ENCODE assay signal across 21 cellular contexts in the genomic region with DNA sequence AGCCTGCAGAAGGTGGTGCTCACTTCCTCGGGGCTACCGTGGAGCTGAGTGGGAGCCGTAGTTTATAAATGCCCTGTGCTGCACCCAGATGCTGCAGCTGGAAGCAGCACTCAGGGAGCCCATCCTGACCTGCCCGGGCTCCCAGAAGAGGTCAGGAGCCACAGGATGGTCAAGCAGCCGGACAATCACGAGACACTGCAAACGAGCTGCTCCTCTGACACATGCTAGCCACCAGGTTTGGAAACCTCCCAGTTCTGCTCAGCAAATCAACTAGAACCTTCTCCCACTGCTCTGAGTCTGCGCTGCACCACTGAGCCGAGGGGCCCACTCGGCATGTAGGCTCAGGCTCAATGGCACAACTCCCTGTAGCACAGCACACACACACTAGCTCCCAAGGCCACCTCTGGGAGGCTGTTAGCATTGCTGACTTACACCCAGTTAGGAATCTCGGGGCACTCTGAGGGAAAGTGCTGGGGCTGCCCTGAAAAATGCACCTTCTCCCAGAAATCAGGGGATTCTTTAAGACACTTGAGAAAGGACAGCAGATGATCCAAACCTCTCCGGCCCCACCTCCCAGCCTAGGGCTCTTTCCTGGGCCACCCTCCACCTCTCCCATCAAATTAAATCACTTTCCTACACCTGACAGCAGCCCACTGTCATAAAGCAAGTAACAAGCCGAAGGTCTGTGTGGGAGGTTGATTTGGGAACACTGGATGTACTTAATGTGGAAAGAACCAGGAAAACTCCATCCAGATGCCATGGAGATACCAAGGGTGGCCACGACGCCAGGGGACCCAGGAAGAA. TPM values are rescaled to one million over a fixed set of nuclear protein-coding genes. Genes with fewer than 3 reads are reported as not detected.
DNase-seq lines count a peak whose midpoint lies in the region; ATAC-seq and TF ChIP-seq lines count a peak whose summit lies in the region.
"Had no signal": no experiment of that assay in that cellular context is flagged by ENCODE, and none has a peak within 500 bp of the region (broad histone marks: within the 10 kb centered on the region; RNA-seq: fewer than 3 reads in every experiment).

No MANE protein-coding gene starts in this region.

- H3K79me2 ChIP-seq in Loucy (ENCODE audit: insufficient read depth, low read length): peaks cover 72% of the 10 kb centered on the region
- peaks cover 1% of the 10 kb centered on the region for H3K79me2 ChIP-seq in trophoblast cell (ENCODE audit: control insufficient read depth, insufficient read depth, low read length, poor library complexity)
- H3K79me2 ChIP-seq in mesendoderm (ENCODE audit: control insufficient read depth, insufficient read depth, low read length): peaks cover 28% of the 10 kb centered on the region

- H3K4me3 Mint-ChIP-seq in T-helper 2 cell treated with Interferon-gamma antibody and Interleukin-4, amounts not matched to agents 5 μg/mL and 100 μg/mL, for 36 hours: peak overlapping the region; percentile 48

- peak overlapping the region; percentile 69 for H3K9ac ChIP-seq in Loucy (ENCODE audit: low read depth, low read length, poor library complexity, severe bottlenecking)
- H3K9ac ChIP-seq in trophoblast cell (ENCODE audit: low read length): no peak overlapping the region
- no peak overlapping the region for H3K9ac ChIP-seq in mesendoderm (ENCODE audit: low read length)
- H3K9ac ChIP-seq: BLaER1 had no signal

- no peaks in the 10 kb centered on the region for H3K79me1 ChIP-seq in trophoblast cell (ENCODE audit: low read length)
- H3K79me1 ChIP-seq in mesendoderm (ENCODE audit: low read length): peaks cover 34% of the 10 kb centered on the region

- H3K4ac ChIP-seq in trophoblast cell (ENCODE audit: low read depth, low read length) (no peak overlapping the region), mesendoderm (ENCODE audit: low read depth, low read length) (no peak overlapping the region)

- TF ChIP-seq CTCF in Loucy (conservative IDR thresholded peaks at IDR 0.05; ENCODE audit: low read length) (no peak), dorsolateral prefrontal cortex (IDR thresholded peaks at IDR 0.05 in 54 of 56, conservative IDR thresholded peaks at IDR 0.05 in 2 of 56; ENCODE audit: low read depth in 1 of 56, partially characterized antibody in 56 of 56) (no peak)

- H3K27ac Mint-ChIP-seq in T-helper 2 cell treated with Interferon-gamma antibody and Interleukin-4, amounts not matched to agents 5 μg/mL and 100 μg/mL, for 36 hours: peak overlapping the region; percentile 38

- no peak overlapping the region for H2BK5ac ChIP-seq in trophoblast cell (ENCODE audit: low read depth, low read length, poor library complexity)
- no peak overlapping the region for H2BK5ac ChIP-seq in mesendoderm (ENCODE audit: low read length)

- no peaks in the 10 kb centered on the region for H3K9me3 Mint-ChIP-seq in T-helper 2 cell treated with Interferon-gamma antibody and Interleukin-4, amounts not matched to agents 5 μg/mL and 100 μg/mL, for 36 hours

- intact Hi-C loops in dorsolateral prefrontal cortex (cut with DNase I): no loop called here

- no peak overlapping the region for H4K12ac ChIP-seq in trophoblast cell (ENCODE audit: low read depth, low read length)

- H3K36me3 ChIP-seq in Loucy (ENCODE audit: insufficient read depth, low read length) (peaks cover 47% of the 10 kb centered on the region; the same call in 1 of the 2 replicates), trophoblast cell (ENCODE audit: control insufficient read depth in 1 of 2, insufficient read depth in 2 of 2, low read length in 2 of 2) (peaks cover 50 to 54% of the 10 kb centered on the region in 2 experiments), mesendoderm (ENCODE audit: control insufficient read depth, insufficient read depth, low read length) (peaks cover 6% of the 10 kb centered on the region)

- no peaks in the 10 kb centered on the region for H3K27me3 Mint-ChIP-seq in T-helper 2 cell treated with Interferon-gamma antibody and Interleukin-4, amounts not matched to agents 5 μg/mL and 100 μg/mL, for 36 hours (ENCODE audit: low read depth)

- peak overlapping the region; percentile 67 for H3K4me2 ChIP-seq in Loucy (ENCODE audit: low read depth, low read length, poor library complexity, severe bottlenecking)
- H3K4me2 ChIP-seq in trophoblast cell (ENCODE audit: low read length): no peak overlapping the region
- no peak overlapping the region for H3K4me2 ChIP-seq in mesendoderm (ENCODE audit: low read length)
- H3K4me2 ChIP-seq: BLaER1 had no signal

- H3K23ac ChIP-seq in trophoblast cell (ENCODE audit: low read length): no peak overlapping the region
- H3K23ac ChIP-seq in mesendoderm (ENCODE audit: low read length): no peak overlapping the region

- H3K4me1 ChIP-seq in Loucy (ENCODE audit: insufficient read depth, low read length, poor library complexity, severe bottlenecking) (peaks cover 28% of the 10 kb centered on the region), trophoblast cell (ENCODE audit: control insufficient read depth in 1 of 2, insufficient read depth in 2 of 2, low read length in 2 of 2) (no peaks in the 10 kb centered on the region), mesendoderm (ENCODE audit: control insufficient read depth, low read depth, low read length) (no peaks in the 10 kb centered on the region)

- no peak overlapping the region for H3K56ac ChIP-seq in mesendoderm (ENCODE audit: low read length)

- no peak overlapping the region for H2BK120ac ChIP-seq in trophoblast cell (ENCODE audit: insufficient read depth, low read length, poor library complexity)
- no peak overlapping the region for H2BK120ac ChIP-seq in mesendoderm (ENCODE audit: low read depth, low read length)

- no peak overlapping the region for H2BK15ac ChIP-seq in mesendoderm (replicated peaks; ENCODE audit: low read depth)

- WGBS in trophoblast cell (ENCODE audit: extremely low coverage, insufficient coverage, insufficient read length): no CpG with 5 or more reads among the region's 15 CpGs
- no CpG with 5 or more reads among the region's 15 CpGs for WGBS in mesendoderm (ENCODE audit: extremely low coverage, insufficient coverage, low lambda C conversion rate)

- no peak for DNase-seq in T-helper 2 cell treated with Interferon-gamma antibody and Interleukin-4, amounts not matched to agents 5 μg/mL and 100 μg/mL, for 36 hours (ENCODE audit: low spot score)
- DNase-seq in T-helper 2 cell (no peak), dorsolateral prefrontal cortex (no peak), trophoblast cell (no peak), mesendoderm (no peak)
- DNase-seq: activated naive CD4-positive, alpha-beta T cell; brain microvascular endothelial cell; effector CD8-positive, alpha-beta T cell; Kasumi-1; kidney glomerular epithelial cell; NCI-H1436 treated with DMSO at 0.1 percent for 48 hours; NK-92 treated with Interleukin-12 subunit alpha and Interleukin-12 subunit beta, amount 100 ng/mL, for 24 hours; stimulated activated CD4-positive, alpha-beta T cell treated with anti-CD3 and anti-CD28 coated beads, Interleukin-4, amount 100 ng/mL, for 24 hours; stimulated activated CD8-positive, alpha-beta memory T cell treated with anti-CD3 and anti-CD28 coated beads, Interleukin-4, amount 100 ng/mL, for 48 hours; tibial artery; WERI-Rb-1 had no signal

- H3K9me3 ChIP-seq in Loucy (ENCODE audit: insufficient read depth, low read depth, low read length): no peaks in the 10 kb centered on the region
- H3K9me3 ChIP-seq in trophoblast cell (ENCODE audit: insufficient read depth, low read depth, low read length): peaks cover 3% of the 10 kb centered on the region
- H3K9me3 ChIP-seq: BLaER1, tibial artery had no signal

- H4K8ac ChIP-seq in trophoblast cell (ENCODE audit: low read depth, low read length) (no peak overlapping the region), mesendoderm (ENCODE audit: low read depth, low read length) (no peak overlapping the region)

- no peak overlapping the region for H2AFZ ChIP-seq in Loucy (ENCODE audit: low read length)
- no peak overlapping the region for H2AFZ ChIP-seq in trophoblast cell (ENCODE audit: insufficient read depth, low read length, poor library complexity)

- no peak overlapping the region for H2BK12ac ChIP-seq in trophoblast cell (ENCODE audit: low read length)

- H3K36me3 Mint-ChIP-seq in T-helper 2 cell treated with Interferon-gamma antibody and Interleukin-4, amounts not matched to agents 5 μg/mL and 100 μg/mL, for 36 hours (ENCODE audit: low read depth): peaks cover 44% of the 10 kb centered on the region

- peak overlapping the region in 32 of 59 donors; percentile 0 to 69 (median 43) for H3K27ac ChIP-seq in dorsolateral prefrontal cortex
- no peak overlapping the region for H3K27ac ChIP-seq in trophoblast cell (ENCODE audit: low read depth, low read length)
- H3K27ac ChIP-seq in mesendoderm (ENCODE audit: low read depth, low read length): no peak overlapping the region
- H3K27ac ChIP-seq: 22Rv1, BLaER1, brain microvascular endothelial cell, tibial artery, WERI-Rb-1 had no signal

- no peak overlapping the region for H4K91ac ChIP-seq in trophoblast cell (ENCODE audit: low read depth, low read length)

- no peak overlapping the region for H3K14ac ChIP-seq in trophoblast cell (ENCODE audit: low read length)

- no peaks in the 10 kb centered on the region for H3K27me3 ChIP-seq in Loucy (ENCODE audit: insufficient read depth, low read length, poor library complexity, severe bottlenecking)
- no peaks in the 10 kb centered on the region for H3K27me3 ChIP-seq in dorsolateral prefrontal cortex
- H3K27me3 ChIP-seq in trophoblast cell (ENCODE audit: insufficient read depth, low read length): no peaks in the 10 kb centered on the region
- H3K27me3 ChIP-seq in mesendoderm (ENCODE audit: insufficient read depth, low read length, poor library complexity): no peaks in the 10 kb centered on the region
- H3K27me3 ChIP-seq: BLaER1, brain microvascular endothelial cell, tibial artery had no signal

- H3K4me1 Mint-ChIP-seq in T-helper 2 cell treated with Interferon-gamma antibody and Interleukin-4, amounts not matched to agents 5 μg/mL and 100 μg/mL, for 36 hours (ENCODE audit: low read depth): peaks cover 25% of the 10 kb centered on the region

- peak overlapping the region; percentile 46 for H3K4me3 ChIP-seq in Loucy (ENCODE audit: low read length, poor library complexity, severe bottlenecking)
- no peak overlapping the region for H3K4me3 ChIP-seq in dorsolateral prefrontal cortex
- no peak overlapping the region for H3K4me3 ChIP-seq in trophoblast cell (ENCODE audit: low read depth, low read length)
- no peak overlapping the region for H3K4me3 ChIP-seq in mesendoderm (ENCODE audit: low read length)
- H3K4me3 ChIP-seq: BLaER1, tibial artery had no signal

- H4K5ac ChIP-seq in mesendoderm (ENCODE audit: low read length): no peak overlapping the region

- no peaks in the 10 kb centered on the region for H3K9me2 ChIP-seq in Loucy (replicated peaks; ENCODE audit: low read depth, low read length)

- H3F3A ChIP-seq in Loucy (ENCODE audit: low read depth): no peaks in the 10 kb centered on the region

- ATAC-seq in GM19463 (IDR thresholded peaks at IDR 0.05; ENCODE audit: unreplicated experiment) (no peak), GM21717 (IDR thresholded peaks at IDR 0.05; ENCODE audit: unreplicated experiment) (no peak)

- H4K20me1 ChIP-seq in Loucy (ENCODE audit: insufficient read depth, low read length, poor library complexity, severe bottlenecking): peaks cover 17% of the 10 kb centered on the region

- peak overlapping the region; percentile 15 for H3K18ac ChIP-seq in trophoblast cell (ENCODE audit: low read length)
- no peak overlapping the region for H3K18ac ChIP-seq in mesendoderm (ENCODE audit: low read length)

- H2AK5ac ChIP-seq in trophoblast cell (ENCODE audit: low read length) (no peak overlapping the region), mesendoderm (ENCODE audit: low read length) (no peak overlapping the region)

RNA-seq across cellular contexts. Expression of a gene that starts 59.1 kb away (rescaled TPM):
- total RNA-seq in dorsolateral prefrontal cortex: 100 to 1,000 TPM in 103 of 120 experiments, 10 to 100 TPM in 17; 64.5 to 154 (median 123) TPM
- polyA plus RNA-seq in trophoblast cell (2013): 285 and 290 TPM in 2 replicates
- 270 TPM for polyA plus RNA-seq in mesendoderm (2013, experiment 1 of 2)
- polyA plus RNA-seq in mesendoderm (2013, experiment 2 of 2): 271 TPM

Comparison
In these comparisons a context has a peak if more than half of its experiments do, and no peak if none do; other contexts are left out.
1. H3K27ac ChIP-seq: peak in dorsolateral prefrontal cortex (32 of 59); none in trophoblast cell (single experiment) and mesendoderm (single experiment).